Comparison of ENCODE assay signal across 9 cellular contexts in genomic region chr7:57412168-57412567, GRCh38. TPM values are rescaled to one million over a fixed set of nuclear protein-coding genes. Genes with fewer than 3 reads are reported as not detected.
"Had no signal": no experiment of that assay in that cellular context is flagged by ENCODE, and none has a peak within 500 bp of the region (broad histone marks: within the 10 kb centered on the region; RNA-seq: fewer than 3 reads in every experiment).

No MANE protein-coding gene starts in this region.

- H3K4me1 ChIP-seq: HAP-1 had no signal

- H3K9me3 ChIP-seq: HAP-1 had no signal

- H3K36me3 ChIP-seq: HAP-1 had no signal

- FAIRE-seq: HepG2 had no signal

- H3K27ac ChIP-seq: GM23248, HL-60 had no signal

- H3K4me3 ChIP-seq: GM23248, HAP-1 had no signal

- H3K9ac ChIP-seq: GM23248 had no signal

- DNase-seq: GM23248, GOT3, H7, HFFc6 had no signal

RNA-seq across cellular contexts. Expression of gene ZNF716, which starts 37.8 kb away (rescaled TPM):
- total RNA-seq: GM23248, H7, HepG2, HFFc6, HT1080 had no signal
- polyA plus RNA-seq: GM23248, HepG2, IgD-negative memory B cell had no signal
